Comparison of ENCODE assay signal across 9 cellular contexts in genomic region chr9:81685763-81686613, GRCh38. TPM values are rescaled to one million over a fixed set of nuclear protein-coding genes. Genes with fewer than 3 reads are reported as not detected.
A peak's percentile ranks its signal among the peaks of the same experiment; 100 is the strongest.
DNase-seq lines count a peak whose midpoint lies in the region; ATAC-seq and TF ChIP-seq lines count a peak whose summit lies in the region.
"Had no signal": no experiment of that assay in that cellular context is flagged by ENCODE, and none has a peak within 500 bp of the region (broad histone marks: within the 10 kb centered on the region; RNA-seq: fewer than 3 reads in every experiment).

No MANE protein-coding gene starts in this region.

- 0 out of 2 replicates have a peak, but pooled peaks have one; percentile 35 for TF ChIP-seq CTCF in SK-N-SH (IDR thresholded peaks at IDR 0.05)
- peak; percentile 34 for TF ChIP-seq CTCF in astrocyte of the cerebellum (IDR thresholded peaks at IDR 0.05; ENCODE audit: low read depth, low read length, missing control alignments)
- peak in 1 of 4 experiments; percentile 11 for TF ChIP-seq CTCF in uterus (IDR thresholded peaks at IDR 0.05)

- DNase-seq in SK-N-SH: no peak
- no peak for DNase-seq in astrocyte of the cerebellum (ENCODE audit: low read depth)
- DNase-seq in left lobe of liver (ENCODE audit: low spot score): peak; percentile 68
- no peak for DNase-seq in uterus
- no peak for DNase-seq in dedifferentiated amniotic fluid mesenchymal stem cell (ENCODE audit: extremely low spot score)
- DNase-seq in retina: no peak
- DNase-seq: activated naive CD8-positive, alpha-beta T cell treated with anti-CD3 and anti-CD28 coated beads, Interleukin-2, amount 10 ng/mL, durations not matched to agents 7 days and 5 days had no signal

- intact Hi-C loops in uterus (cut with DNase I; ENCODE audit: low total_unique reads): no loop called here

- H3K4me2 ChIP-seq in SK-N-SH: peak overlapping the region; percentile 75

- H3K36me3 ChIP-seq in SK-N-SH (replicated peaks in 1 of 2; ENCODE audit: control insufficient read depth in 1 of 2, insufficient read depth in 2 of 2, low read length in 1 of 2): peaks cover 6 to 11% of the 10 kb centered on the region in 2 experiments
- no peaks in the 10 kb centered on the region for H3K36me3 ChIP-seq in uterus

- H3K27me3 ChIP-seq in SK-N-SH (ENCODE audit: insufficient read depth) (no peaks in the 10 kb centered on the region), uterus (no peaks in the 10 kb centered on the region)

- in situ Hi-C loops in astrocyte of the cerebellum (cut with HindIII; ENCODE audit: low sequenced_read_pairs): loop anchor here (25.0 kb wide), 2 partner anchors 926 to 1074 kb away; no protein-coding TSS in a partner anchor

- H3F3A ChIP-seq in SK-N-SH (replicated peaks; ENCODE audit: insufficient read depth): no peaks in the 10 kb centered on the region

- H3K27ac ChIP-seq in SK-N-SH (ENCODE audit: low read depth in 2 of 2, low read length in 1 of 2): no peak overlapping the region
- H3K27ac ChIP-seq in uterus: peak overlapping the region; percentile 89 to 93

- POLR2A ChIA-PET in SK-N-SH (lab: Yijun Ruan, JAX): no interaction called here

- no peaks in the 10 kb centered on the region for H3K9me3 ChIP-seq in SK-N-SH
- no peaks in the 10 kb centered on the region for H3K9me3 ChIP-seq in uterus

- H3K4me3 ChIP-seq in SK-N-SH (ENCODE audit: low read depth in 2 of 2, low read length in 1 of 2) (peak overlapping the region; percentile 64 to 73; a peak in 3 of 4 replicates), astrocyte of the cerebellum (ENCODE audit: low read depth, low read length) (peak overlapping the region; percentile 96), uterus (peak overlapping the region; percentile 81 to 94)

- WGBS in SK-N-SH (ENCODE audit: low lambda C conversion rate): 63% methylated on average over 5 of the region's 5 CpGs

- TF ChIP-seq RAD21 in SK-N-SH (IDR thresholded peaks at IDR 0.05; ENCODE audit: low read length): peak; percentile 36

- H3K9me2 ChIP-seq in SK-N-SH: no peaks in the 10 kb centered on the region

- no peak overlapping the region for H2AFZ ChIP-seq in SK-N-SH (ENCODE audit: low read depth)

- no peak for TF ChIP-seq POLR2A in uterus (IDR thresholded peaks at IDR 0.05)

- H3K9ac ChIP-seq in SK-N-SH: peak overlapping the region; percentile 74; the same call in 1 of the 2 replicates

- CTCF ChIA-PET in SK-N-SH (lab: Yijun Ruan, JAX): interaction anchor here (0.6 to 3.4 kb wide), 20 partner anchors 8 to 1227 kb away, joined by 3 to 19 read pairs (median 4); no protein-coding TSS in a partner anchor

- peaks cover 18% of the 10 kb centered on the region; the same call in 1 of the 2 replicates for H4K20me1 ChIP-seq in SK-N-SH (ENCODE audit: insufficient read depth)

- H3K79me2 ChIP-seq in SK-N-SH (ENCODE audit: insufficient read depth): peaks cover 75% of the 10 kb centered on the region

- H3K4me1 ChIP-seq in SK-N-SH (ENCODE audit: control insufficient read depth in 1 of 2, insufficient read depth in 2 of 2, low read depth in 1 of 2, low read length in 1 of 2): peaks cover 11 to 12% of the 10 kb centered on the region in 2 experiments; a peak in 2 of 4 replicates
- no peaks in the 10 kb centered on the region for H3K4me1 ChIP-seq in uterus

- ATAC-seq in SK-N-SH treated with all-trans-retinoic acid at 6 μM for 48 hours (no peak), left lobe of liver (peak; percentile 0), GM18511 (IDR thresholded peaks at IDR 0.05; ENCODE audit: unreplicated experiment) (no peak)

- no peak for TF ChIP-seq EP300 in SK-N-SH (IDR thresholded peaks at IDR 0.05; ENCODE audit: borderline replicate concordance in 1 of 2, low read depth in 1 of 2, low read length in 1 of 2)

TF ChIP-seq in SK-N-SH, 30 proteins besides CTCF, POLR2A, EP300 and RAD21:
- TF ChIP-seq SMC3 (IDR thresholded peaks at IDR 0.05; ENCODE audit: low read depth, low read length): peak; percentile 13; the same call in 1 of the 2 replicates
- TF ChIP-seq REST (IDR thresholded peaks at IDR 0.05; ENCODE audit: low read depth, low read length): no peak
- no peak for TF ChIP-seq IRF3 (IDR thresholded peaks at IDR 0.05; ENCODE audit: low read depth, low read length)
- TF ChIP-seq FOXJ3 (CRISPR knock-in tag; IDR thresholded peaks at IDR 0.05): peak; percentile 28; the same call in 1 of the 2 replicates

TF ChIP-seq in SK-N-SH treated with all-trans-retinoic acid at 6 μM for 48 hours, 23 proteins besides CTCF, POLR2A, EP300 and RAD21:
- no peak for TF ChIP-seq OSR1 (CRISPR knock-in tag; IDR thresholded peaks at IDR 0.05)
TF ChIP-seq in SK-N-SH treated with all-trans-retinoic acid at 6 μM for 48 hours: peak in this region for 0.

RNA-seq across cellular contexts. Expression of gene TLE1, which starts 3.4 kb away (rescaled TPM):
- 33.0 and 34.8 TPM in 2 replicates for polyA plus RNA-seq in SK-N-SH (2012; rRNA removed)
- polyA plus RNA-seq in SK-N-SH (2012; cell fraction: cytosol; rRNA removed): 24.3 and 29.9 TPM in 2 replicates
- polyA plus RNA-seq in SK-N-SH (2012; cell fraction: nucleus; rRNA removed): 24.9 and 32.3 TPM in 2 replicates
- total RNA-seq in left lobe of liver (36.6 TPM), uterus (100 to 1,000 TPM in 1 of 4 donors, 10 to 100 TPM in 3; 31.0 to 124 (median 62.6) TPM)

Comparison
In these comparisons a context has a peak if more than half of its experiments do, and no peak if none do; other contexts are left out.
1. H3K27ac ChIP-seq: peak in uterus (2 of 2); none in SK-N-SH (0 of 2).
2. Peak in every context shown above with its lines, with median percentiles within 50 percentile points of each other: H3K4me3 ChIP-seq.